ENCODE assay signal across 8 cellular contexts in the genomic region with DNA sequence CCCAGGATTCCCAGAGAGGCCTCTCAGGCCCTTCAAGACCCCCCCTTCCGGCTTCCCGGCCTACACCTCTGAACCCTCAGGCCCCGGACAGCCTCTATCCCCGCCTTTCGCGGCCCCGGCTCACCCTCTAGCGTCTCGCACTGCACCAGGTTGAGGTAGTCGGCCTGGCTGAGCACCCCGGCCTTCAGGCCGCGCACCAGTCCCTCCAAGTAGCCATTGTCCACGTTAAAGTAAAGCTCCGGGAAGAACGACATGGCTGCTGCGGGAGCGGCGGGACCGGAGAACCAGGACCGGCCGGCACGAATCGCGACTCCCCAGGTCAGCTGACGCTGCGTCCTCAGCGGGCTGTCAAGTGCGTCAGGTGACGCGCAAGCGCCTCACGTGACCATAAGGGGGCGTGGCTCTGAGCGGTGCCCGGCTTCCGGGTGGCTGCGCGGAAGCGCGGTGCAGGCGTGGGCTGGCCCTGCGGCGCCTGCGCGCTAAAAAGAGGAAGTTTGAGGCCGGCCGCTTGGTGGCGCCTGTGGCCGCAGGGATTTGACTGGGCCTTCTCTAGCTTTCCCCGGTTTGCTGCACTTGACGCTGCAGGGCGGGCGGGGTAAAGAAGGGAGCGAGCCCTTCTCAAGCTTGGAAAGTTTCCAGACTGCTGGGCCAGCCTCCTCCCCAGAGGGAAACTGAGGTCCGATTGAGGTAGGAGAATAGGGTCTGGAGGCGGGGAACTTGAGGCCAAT. TPM values are rescaled to one million over a fixed set of nuclear protein-coding genes. Genes with fewer than 3 reads are reported as not detected.
DNase-seq lines count a peak whose midpoint lies in the region; ATAC-seq and TF ChIP-seq lines count a peak whose summit lies in the region.

Gene ATP6V0D1, minus strand, starts transcription at position 325 of the 728 bp plus-strand sequence. Its CDS starts 71 bp downstream, at position 254.

- H3K4me3 ChIP-seq in BLaER1 (peak within 1 kb of the TSS; percentile 93), colonic mucosa (peak within 1 kb of the TSS; percentile 79)

- intact Hi-C loops in colonic mucosa (cut with DNase I): loop anchor here (5.0 kb wide), 1 partner anchor 41 kb away; no protein-coding TSS in a partner anchor

- peak; percentile 91 for ATAC-seq in HG03460 (IDR thresholded peaks at IDR 0.05; ENCODE audit: unreplicated experiment)

- H3K9ac ChIP-seq in BLaER1: peak within 1 kb of the TSS; percentile 91
- peak within 1 kb of the TSS; percentile 96 to 99 for H3K9ac ChIP-seq in colonic mucosa (ENCODE audit: low read depth in 2 of 2, low read length in 2 of 2)

- peak within 1 kb of the TSS; percentile 90 for H3K27ac ChIP-seq in BLaER1
- peak within 1 kb of the TSS; percentile 65 for H3K27ac ChIP-seq in colonic mucosa
- H3K27ac ChIP-seq in layer of hippocampus (ENCODE audit: low read depth, low read length): peak within 1 kb of the TSS; percentile 96

- H3K9me3 ChIP-seq in BLaER1: no peaks in the 10 kb centered on the region
- no peaks in the 10 kb centered on the region for H3K9me3 ChIP-seq in colonic mucosa

- H4K20me1 ChIP-seq in BLaER1: peaks cover 33% of the 10 kb centered on the region

- peak within 1 kb of the TSS; percentile 98 for H3K4me2 ChIP-seq in BLaER1

- H3K27me3 ChIP-seq in BLaER1: no peaks in the 10 kb centered on the region
- no peaks in the 10 kb centered on the region for H3K27me3 ChIP-seq in colonic mucosa
- no peaks in the 10 kb centered on the region for H3K27me3 ChIP-seq in layer of hippocampus (ENCODE audit: control insufficient read depth, insufficient read depth, low read length)

- DNase-seq in GM19240 (ENCODE audit: insufficient read length, low spot score): peak; percentile 96
- DNase-seq in NCI-H524 treated with DMSO at 0.1 percent for 48 hours (lab: John Stamatoyannopoulos, UW): peak; percentile 80
- peak; percentile 99 for DNase-seq in activated CD4-positive, alpha-beta T cell treated with anti-CD3 and anti-CD28 coated beads for 48 hours
- peak; percentile 99 for DNase-seq in colonic mucosa
- peak; percentile 98 for DNase-seq in stimulated activated CD4-positive, alpha-beta T cell treated with anti-CD3 and anti-CD28 coated beads, Interleukin-1b, Interleukin-23, amount 100 ng/mL, for 4 hours (ENCODE audit: low read depth in 2 of 2)

- H3K36me3 ChIP-seq in BLaER1: peaks cover 13% of the 10 kb centered on the region; the same call in 1 of the 2 replicates
- H3K36me3 ChIP-seq in colonic mucosa: no peaks in the 10 kb centered on the region

- peaks cover 63% of the 10 kb centered on the region for H3K4me1 ChIP-seq in BLaER1
- peaks cover 14% of the 10 kb centered on the region for H3K4me1 ChIP-seq in colonic mucosa

- TF ChIP-seq CTCF in colonic mucosa (IDR thresholded peaks at IDR 0.05): peak; percentile 70

RNA-seq across cellular contexts. Expression of gene ATP6V0D1, which starts in this region (rescaled TPM):
- 100 to 1,000 TPM; 194 to 195 TPM for total RNA-seq in colonic mucosa

Comparison
In these comparisons a context has a peak if more than half of its experiments do, and no peak if none do; other contexts are left out.
1. Peak in every context shown above with its lines: DNase-seq, ATAC-seq, H3K4me3 ChIP-seq and H3K27ac ChIP-seq.